ENCODE assay signal across 1 cellular context in genomic region chr12:122980192-122981035, GRCh38.
TF ChIP-seq lines count a peak whose summit lies in the region.

Gene ARL6IP4 (plus strand): TSS chr12:122980681. CDS start chr12:122981140, 459 bp downstream.

TF ChIP-seq in K562, 482 proteins besides CTCF, POLR2A, EP300 and RAD21 (continued from another document and continues in another):
- peak; percentile 52 for TF ChIP-seq AFF4 (CRISPR knock-in tag; IDR thresholded peaks at IDR 0.05)
- peak; percentile 90 to 92 for TF ChIP-seq NRF1 (conservative IDR thresholded peaks at IDR 0.05 in 1 of 2, IDR thresholded peaks at IDR 0.05 in 1 of 2)
- TF ChIP-seq ZNF76 (CRISPR knock-in tag; IDR thresholded peaks at IDR 0.05; ENCODE audit: borderline replicate concordance), result peak; percentile 78; the same call in 1 of the 2 replicates
- peak; percentile 89 for TF ChIP-seq ZEB2 (IDR thresholded peaks at IDR 0.05)
- peak; percentile 2 for TF ChIP-seq CTCFL (IDR thresholded peaks at IDR 0.05; ENCODE audit: borderline replicate concordance, insufficient read depth, low read depth, low read length, poor library complexity, severe bottlenecking)
- TF ChIP-seq PHB (CRISPR knock-in tag; IDR thresholded peaks at IDR 0.05), result no peak
- TF ChIP-seq MAZ (CRISPR knock-in tag; conservative IDR thresholded peaks at IDR 0.05 in 1 of 2, IDR thresholded peaks at IDR 0.05 in 1 of 2), result peak in 1 of 2 experiments; percentile 91; a peak in 2 of 4 replicates
- peak; percentile 63; the same call in 1 of the 2 replicates for TF ChIP-seq GATAD2B (IDR thresholded peaks at IDR 0.05; ENCODE audit: borderline replicate concordance)
- TF ChIP-seq RCOR1 (IDR thresholded peaks at IDR 0.05; ENCODE audit: borderline replicate concordance in 1 of 2, low read depth in 2 of 2, low read length in 2 of 2), result no peak
- 0 out of 2 replicates have a peak, but pooled peaks have one; percentile 37 for TF ChIP-seq ZNF75A (CRISPR knock-in tag; IDR thresholded peaks at IDR 0.05)
- no peak for TF ChIP-seq ZNF444 (CRISPR knock-in tag; IDR thresholded peaks at IDR 0.05)
- TF ChIP-seq ZNF449 (CRISPR knock-in tag; IDR thresholded peaks at IDR 0.05), result 0 out of 2 replicates have a peak, but pooled peaks have one; percentile 15
- TF ChIP-seq THRB (CRISPR knock-in tag; conservative IDR thresholded peaks at IDR 0.05), result peak; percentile 90
- TF ChIP-seq GATA2 (CRISPR knock-in tag; IDR thresholded peaks at IDR 0.05), result no peak
- TF ChIP-seq NCOA6 (IDR thresholded peaks at IDR 0.05), result no peak
- no peak for TF ChIP-seq ZNF778 (CRISPR knock-in tag; IDR thresholded peaks at IDR 0.05)
- TF ChIP-seq JUND (IDR thresholded peaks at IDR 0.05; ENCODE audit: borderline replicate concordance, low read depth, low read length), result 0 out of 2 replicates have a peak, but pooled peaks have one; percentile 26
- no peak for TF ChIP-seq JUND (tag; IDR thresholded peaks at IDR 0.05; ENCODE audit: borderline replicate concordance, low read depth, low read length)
- TF ChIP-seq EGR1 (conservative IDR thresholded peaks at IDR 0.05), result peak; percentile 44
- TF ChIP-seq CBX5 (IDR thresholded peaks at IDR 0.05; ENCODE audit: borderline replicate concordance, low read depth), result no peak
- TF ChIP-seq SRF (CRISPR knock-in tag; IDR thresholded peaks at IDR 0.05), result peak in 1 of 2 experiments; percentile 71; a peak in 2 of 4 replicates
- no peak for TF ChIP-seq MCM5 (IDR thresholded peaks at IDR 0.05; ENCODE audit: low read depth)
- TF ChIP-seq RBM39 (optimal IDR thresholded peaks at IDR 0.05; ENCODE audit: low read depth, low read length), result no peak
- TF ChIP-seq ZNF609 (CRISPR knock-in tag; IDR thresholded peaks at IDR 0.05; ENCODE audit: borderline replicate concordance), result no peak
- TF ChIP-seq PTBP1 (IDR thresholded peaks at IDR 0.05; ENCODE audit: low read depth, low read length), result 0 out of 2 replicates have a peak, but pooled peaks have one; percentile 10
- TF ChIP-seq DNMT1 (IDR thresholded peaks at IDR 0.05), result 0 out of 2 replicates have a peak, but pooled peaks have one; percentile 15
- peak; percentile 98 for TF ChIP-seq GABPA (tag; conservative IDR thresholded peaks at IDR 0.05; ENCODE audit: low read depth)
- peak; percentile 72 for TF ChIP-seq PCBP1 (IDR thresholded peaks at IDR 0.05; ENCODE audit: low read depth, low read length, poor library complexity, severe bottlenecking)
- peak; percentile 92 for TF ChIP-seq POLR2G (IDR thresholded peaks at IDR 0.05; ENCODE audit: low read depth, low read length)
- 0 out of 2 replicates have a peak, but pooled peaks have one; percentile 6 for TF ChIP-seq GABPB2 (CRISPR knock-in tag; conservative IDR thresholded peaks at IDR 0.05)
- TF ChIP-seq ZNF121 (CRISPR knock-in tag; conservative IDR thresholded peaks at IDR 0.05), result no peak
- no peak for TF ChIP-seq ZNF354B (CRISPR knock-in tag; IDR thresholded peaks at IDR 0.05)
- peak; percentile 21; the same call in 1 of the 2 replicates for TF ChIP-seq SPI1 (IDR thresholded peaks at IDR 0.05; ENCODE audit: borderline replicate concordance, low read depth, low read length)
- peak; percentile 42 for TF ChIP-seq CREM (IDR thresholded peaks at IDR 0.05; ENCODE audit: low read depth)
- TF ChIP-seq ZNF696 (CRISPR knock-in tag; conservative IDR thresholded peaks at IDR 0.05), result no peak
- TF ChIP-seq HDAC2 (IDR thresholded peaks at IDR 0.05), result no peak
- TF ChIP-seq HNRNPK (IDR thresholded peaks at IDR 0.05; ENCODE audit: low read depth, low read length, poor library complexity, severe bottlenecking), result no peak
- TF ChIP-seq ZHX1 (conservative IDR thresholded peaks at IDR 0.05; ENCODE audit: low read length), result 0 out of 2 replicates have a peak, but pooled peaks have one; percentile 7
